22 cellular contexts compared by ENCODE assay signal in the genomic region with DNA sequence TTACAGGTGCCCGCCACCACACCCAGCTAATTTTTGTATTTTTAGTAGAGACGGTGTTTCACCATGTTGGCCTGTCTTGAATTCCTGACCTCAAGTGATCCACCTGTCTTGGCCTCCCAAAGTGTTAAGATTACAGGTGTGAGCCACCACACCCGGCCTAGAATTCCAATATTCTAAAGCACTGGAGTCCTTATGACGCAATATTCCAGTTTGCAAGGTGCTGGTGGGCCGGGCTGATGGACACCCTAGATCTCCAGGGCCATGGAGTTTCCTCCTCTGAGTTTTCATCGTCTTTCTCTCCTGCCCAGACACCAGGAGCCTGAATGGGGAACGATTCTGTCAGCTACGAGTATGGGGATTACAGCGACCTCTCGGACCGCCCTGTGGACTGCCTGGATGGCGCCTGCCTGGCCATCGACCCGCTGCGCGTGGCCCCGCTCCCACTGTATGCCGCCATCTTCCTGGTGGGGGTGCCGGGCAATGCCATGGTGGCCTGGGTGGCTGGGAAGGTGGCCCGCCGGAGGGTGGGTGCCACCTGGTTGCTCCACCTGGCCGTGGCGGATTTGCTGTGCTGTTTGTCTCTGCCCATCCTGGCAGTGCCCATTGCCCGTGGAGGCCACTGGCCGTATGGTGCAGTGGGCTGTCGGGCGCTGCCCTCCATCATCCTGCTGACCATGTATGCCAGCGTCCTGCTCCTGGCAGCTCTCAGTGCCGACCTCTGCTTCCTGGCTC. TPM values are rescaled to one million over a fixed set of nuclear protein-coding genes. Genes with fewer than 3 reads are reported as not detected.
"Had no signal": no experiment of that assay in that cellular context is flagged by ENCODE, and none has a peak within 500 bp of the region (broad histone marks: within the 10 kb centered on the region; RNA-seq: fewer than 3 reads in every experiment).

No MANE protein-coding gene starts in this region.

- FAIRE-seq: HTR-8/SVneo, RCC 7860 had no signal

- H3K27ac ChIP-seq: SJSA1, SK-N-MC had no signal

- H3K36me3 ChIP-seq: MG63, SJSA1 had no signal

- H3K27me3 ChIP-seq: MG63, SJSA1 had no signal

- H3K4me1 ChIP-seq: SJSA1 had no signal

- H3K4me3 ChIP-seq: MG63, SJSA1, SK-N-MC had no signal

- H3K9me3 ChIP-seq: MG63, SJSA1 had no signal

- DNase-seq: Karpas-422, KBM-7, MG63, NCI-H1092 treated with DMSO at 0.1 percent for 48 hours, NCI-H1436, NCI-H187, NCI-H2029, NCI-H2081 treated with DMSO at 0.1 percent for 48 hours, NCI-H2171, NCI-H226, NCI-H446, NCI-H510A, NCI-H524 treated with DMSO at 0.1 percent for 48 hours, NCI-H69, NCI-H774, Right ventricle myocardium superior, RPMI8226, SIG-M5 had no signal

RNA-seq across cellular contexts. Expression of gene C5AR2, which starts 8.7 kb away (rescaled TPM):
- total RNA-seq: SJSA1 had no signal

RNA-seq across cellular contexts. Expression of gene C5AR1, which starts 31.0 kb away (rescaled TPM):
- total RNA-seq: SJSA1 had no signal
